ENCODE assay signal across 1 cellular context in the genomic region with DNA sequence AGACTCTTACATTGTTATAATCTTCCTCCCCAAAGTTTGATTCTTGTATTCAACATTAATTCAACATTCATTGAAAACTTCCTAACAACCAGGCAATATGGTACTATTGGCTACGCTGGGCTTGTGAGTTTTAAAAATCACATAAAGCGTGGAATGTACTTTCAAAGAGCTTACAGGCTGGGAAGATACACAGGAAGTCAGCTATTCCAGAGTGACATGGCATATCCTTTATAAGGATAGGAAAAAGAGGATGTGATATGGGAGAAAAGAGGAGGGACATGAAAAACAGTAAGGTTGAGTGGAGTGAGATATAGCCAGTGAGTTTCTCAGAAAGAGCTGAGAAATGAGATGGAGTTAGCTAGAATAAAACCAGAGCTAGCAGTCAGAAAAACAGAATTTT.
TF ChIP-seq lines count a peak whose summit lies in the region.

No MANE protein-coding gene starts in this region.

TF ChIP-seq in K562, 482 proteins besides CTCF, POLR2A, EP300 and RAD21 (continued from another document):
- TF ChIP-seq, protein P1, sequence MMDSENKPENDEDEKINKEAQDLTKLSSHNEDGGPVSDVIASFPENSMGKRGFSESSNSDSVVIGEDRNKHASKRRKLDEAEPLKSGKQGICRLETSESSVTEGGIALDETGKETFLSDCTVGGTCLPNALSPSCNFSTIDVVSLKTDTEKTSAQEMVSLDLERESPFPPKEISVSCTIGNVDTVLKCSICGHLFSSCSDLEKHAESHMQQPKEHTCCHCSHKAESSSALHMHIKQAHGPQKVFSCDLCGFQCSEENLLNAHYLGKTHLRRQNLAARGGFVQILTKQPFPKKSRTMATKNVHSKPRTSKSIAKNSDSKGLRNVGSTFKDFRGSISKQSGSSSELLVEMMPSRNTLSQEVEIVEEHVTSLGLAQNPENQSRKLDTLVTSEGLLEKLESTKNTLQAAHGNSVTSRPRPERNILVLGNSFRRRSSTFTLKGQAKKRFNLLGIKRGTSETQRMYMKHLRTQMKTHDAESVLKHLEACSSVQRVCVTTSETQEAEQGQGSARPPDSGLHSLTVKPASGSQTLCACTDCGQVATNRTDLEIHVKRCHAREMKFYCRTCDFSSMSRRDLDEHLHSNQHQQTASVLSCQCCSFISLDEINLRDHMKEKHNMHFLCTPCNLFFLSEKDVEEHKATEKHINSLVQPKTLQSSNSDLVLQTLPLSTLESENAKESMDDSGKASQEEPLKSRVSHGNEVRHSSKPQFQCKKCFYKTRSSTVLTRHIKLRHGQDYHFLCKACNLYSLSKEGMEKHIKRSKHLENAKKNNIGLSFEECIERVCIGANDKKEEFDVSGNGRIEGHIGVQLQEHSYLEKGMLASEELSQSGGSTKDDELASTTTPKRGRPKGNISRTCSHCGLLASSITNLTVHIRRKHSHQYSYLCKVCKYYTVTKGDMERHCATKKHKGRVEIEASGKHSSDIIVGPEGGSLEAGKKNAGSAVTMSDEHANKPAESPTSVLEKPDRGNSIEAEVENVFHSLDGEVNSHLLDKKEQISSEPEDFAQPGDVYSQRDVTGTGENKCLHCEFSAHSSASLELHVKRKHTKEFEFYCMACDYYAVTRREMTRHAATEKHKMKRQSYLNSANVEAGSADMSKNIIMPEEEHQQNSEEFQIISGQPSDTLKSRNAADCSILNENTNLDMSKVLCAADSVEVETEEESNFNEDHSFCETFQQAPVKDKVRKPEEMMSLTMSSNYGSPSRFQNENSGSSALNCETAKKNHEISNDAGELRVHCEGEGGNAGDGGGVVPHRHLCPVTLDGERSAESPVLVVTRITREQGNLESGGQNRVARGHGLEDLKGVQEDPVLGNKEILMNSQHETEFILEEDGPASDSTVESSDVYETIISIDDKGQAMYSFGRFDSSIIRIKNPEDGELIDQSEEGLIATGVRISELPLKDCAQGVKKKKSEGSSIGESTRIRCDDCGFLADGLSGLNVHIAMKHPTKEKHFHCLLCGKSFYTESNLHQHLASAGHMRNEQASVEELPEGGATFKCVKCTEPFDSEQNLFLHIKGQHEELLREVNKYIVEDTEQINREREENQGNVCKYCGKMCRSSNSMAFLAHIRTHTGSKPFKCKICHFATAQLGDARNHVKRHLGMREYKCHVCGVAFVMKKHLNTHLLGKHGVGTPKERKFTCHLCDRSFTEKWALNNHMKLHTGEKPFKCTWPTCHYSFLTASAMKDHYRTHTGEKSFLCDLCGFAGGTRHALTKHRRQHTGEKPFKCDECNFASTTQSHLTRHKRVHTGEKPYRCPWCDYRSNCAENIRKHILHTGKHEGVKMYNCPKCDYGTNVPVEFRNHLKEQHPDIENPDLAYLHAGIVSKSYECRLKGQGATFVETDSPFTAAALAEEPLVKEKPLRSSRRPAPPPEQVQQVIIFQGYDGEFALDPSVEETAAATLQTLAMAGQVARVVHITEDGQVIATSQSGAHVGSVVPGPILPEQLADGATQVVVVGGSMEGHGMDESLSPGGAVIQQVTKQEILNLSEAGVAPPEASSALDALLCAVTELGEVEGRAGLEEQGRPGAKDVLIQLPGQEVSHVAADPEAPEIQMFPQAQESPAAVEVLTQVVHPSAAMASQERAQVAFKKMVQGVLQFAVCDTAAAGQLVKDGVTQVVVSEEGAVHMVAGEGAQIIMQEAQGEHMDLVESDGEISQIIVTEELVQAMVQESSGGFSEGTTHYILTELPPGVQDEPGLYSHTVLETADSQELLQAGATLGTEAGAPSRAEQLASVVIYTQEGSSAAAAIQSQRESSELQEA (IDR thresholded peaks at IDR 0.05; ENCODE audit: low read depth) = no peak
- TF ChIP-seq ZNF23 (CRISPR knock-in tag; IDR thresholded peaks at IDR 0.05) = no peak
- no peak for TF ChIP-seq SMAD1 (IDR thresholded peaks at IDR 0.05; ENCODE audit: low read depth, low read length, partially characterized antibody)
- TF ChIP-seq, protein P2, sequence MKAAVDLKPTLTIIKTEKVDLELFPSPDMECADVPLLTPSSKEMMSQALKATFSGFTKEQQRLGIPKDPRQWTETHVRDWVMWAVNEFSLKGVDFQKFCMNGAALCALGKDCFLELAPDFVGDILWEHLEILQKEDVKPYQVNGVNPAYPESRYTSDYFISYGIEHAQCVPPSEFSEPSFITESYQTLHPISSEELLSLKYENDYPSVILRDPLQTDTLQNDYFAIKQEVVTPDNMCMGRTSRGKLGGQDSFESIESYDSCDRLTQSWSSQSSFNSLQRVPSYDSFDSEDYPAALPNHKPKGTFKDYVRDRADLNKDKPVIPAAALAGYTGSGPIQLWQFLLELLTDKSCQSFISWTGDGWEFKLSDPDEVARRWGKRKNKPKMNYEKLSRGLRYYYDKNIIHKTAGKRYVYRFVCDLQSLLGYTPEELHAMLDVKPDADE (conservative IDR thresholded peaks at IDR 0.05; ENCODE audit: control insufficient read depth, low read depth, low read length) = no peak
- no peak for TF ChIP-seq KLF16 (IDR thresholded peaks at IDR 0.05)
- TF ChIP-seq, protein P3, sequence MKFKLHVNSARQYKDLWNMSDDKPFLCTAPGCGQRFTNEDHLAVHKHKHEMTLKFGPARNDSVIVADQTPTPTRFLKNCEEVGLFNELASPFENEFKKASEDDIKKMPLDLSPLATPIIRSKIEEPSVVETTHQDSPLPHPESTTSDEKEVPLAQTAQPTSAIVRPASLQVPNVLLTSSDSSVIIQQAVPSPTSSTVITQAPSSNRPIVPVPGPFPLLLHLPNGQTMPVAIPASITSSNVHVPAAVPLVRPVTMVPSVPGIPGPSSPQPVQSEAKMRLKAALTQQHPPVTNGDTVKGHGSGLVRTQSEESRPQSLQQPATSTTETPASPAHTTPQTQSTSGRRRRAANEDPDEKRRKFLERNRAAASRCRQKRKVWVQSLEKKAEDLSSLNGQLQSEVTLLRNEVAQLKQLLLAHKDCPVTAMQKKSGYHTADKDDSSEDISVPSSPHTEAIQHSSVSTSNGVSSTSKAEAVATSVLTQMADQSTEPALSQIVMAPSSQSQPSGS (CRISPR knock-in tag; IDR thresholded peaks at IDR 0.05) = no peak
